In genomic region chr1:116538527-116538926, GRCh38 we compare ENCODE assay signal across 8 cellular contexts. TPM values are rescaled to one million over a fixed set of nuclear protein-coding genes. Genes with fewer than 3 reads are reported as not detected.
DNase-seq lines count a peak whose midpoint lies in the region; ATAC-seq, FAIRE-seq and TF ChIP-seq lines count a peak whose summit lies in the region.

No MANE protein-coding gene starts in this region.

- no peak overlapping the region for H3K27ac ChIP-seq in kidney (ENCODE audit: low read depth in 2 of 2, low read length in 2 of 2)

- no peak for DNase-seq in GM12891 (ENCODE audit: insufficient read length, low spot score)
- DNase-seq in HT-29 (ENCODE audit: low spot score) = peak; percentile 61
- DNase-seq in astrocyte of the hippocampus (ENCODE audit: low read depth, low spot score) = peak; percentile 28
- DNase-seq in stimulated activated naive CD8-positive, alpha-beta T cell treated with anti-CD3 and anti-CD28 coated beads, Interleukin-15, Interleukin-2, amounts not matched to agents 100 U/mL and 50 U/mL, for 24 hours = no peak
- no peak for DNase-seq in KBM-7
- DNase-seq in kidney = no peak
- DNase-seq in ureter (ENCODE audit: low spot score) = no peak

- no peak; the same call in 1 of the 2 replicates for TF ChIP-seq POLR2A in GM12891 (IDR thresholded peaks at IDR 0.05; ENCODE audit: low read depth, low read length)

- ATAC-seq in GM21528 (IDR thresholded peaks at IDR 0.05; ENCODE audit: low FRiP score, unreplicated experiment) = peak; percentile 60
- ATAC-seq in stimulated activated naive CD8-positive, alpha-beta T cell treated with anti-CD3 and anti-CD28 coated beads, Interleukin-15, Interleukin-2, amounts not matched to agents 100 U/mL and 50 U/mL, for 24 hours = peak; percentile 94

- FAIRE-seq in GM12891 (lab: Jason Lieb, UNC) (peak; percentile 82), kidney (lab: Jason Lieb, UNC) (no peak)

- no peak overlapping the region for H3K9ac ChIP-seq in kidney (ENCODE audit: low read length in 2 of 2)

- H3K9me3 ChIP-seq in kidney (ENCODE audit: control insufficient read depth in 1 of 2, low read length in 2 of 2) = no peaks in the 10 kb centered on the region

- in situ Hi-C loops in KBM-7 (cut with MboI; ENCODE audit: low pct_unique_long_range_greater_than_20kb, low sequenced_read_pairs) = no loop called here

- peaks cover 3 to 7% of the 10 kb centered on the region in 2 donors for H3K36me3 ChIP-seq in kidney (ENCODE audit: control insufficient read depth in 1 of 2, insufficient read depth in 2 of 2, low read length in 2 of 2)

- intact Hi-C loops in kidney (cut with DNase I) = no loop called here

- TF ChIP-seq CTCF in kidney (IDR thresholded peaks at IDR 0.05; ENCODE audit: borderline replicate concordance, extremely low read depth, insufficient read depth) = no peak

- H3K4me1 ChIP-seq in kidney (ENCODE audit: control insufficient read depth in 1 of 2, insufficient read depth in 1 of 2, low read depth in 1 of 2, low read length in 2 of 2) = no peaks in the 10 kb centered on the region

- no peak overlapping the region for H3K4me3 ChIP-seq in kidney (ENCODE audit: low read length in 2 of 2)

TF ChIP-seq in GM12891, 5 proteins besides CTCF, POLR2A, EP300 and RAD21:
- TF ChIP-seq POU2F2 (IDR thresholded peaks at IDR 0.05; ENCODE audit: low read depth, low read length) (peak; percentile 45), SPI1 (IDR thresholded peaks at IDR 0.05; ENCODE audit: low read depth, low read length) (no peak), PAX5 (IDR thresholded peaks at IDR 0.05; ENCODE audit: insufficient read depth, low read length, severe bottlenecking) (no peak), TAF1 (IDR thresholded peaks at IDR 0.05; ENCODE audit: low read depth, low read length) (peak; percentile 42; the same call in 1 of the 2 replicates), POLR2AphosphoS5 (IDR thresholded peaks at IDR 0.05; ENCODE audit: low read depth, low read length) (0 out of 2 replicates have a peak, but pooled peaks have one; percentile 54)
TF ChIP-seq in GM12891: peak in this region for 3.

RNA-seq across cellular contexts. Expression of gene CD58, which starts 32.3 kb away (rescaled TPM):
- polyA plus RNA-seq in GM12891 (2012; ENCODE audit: low read depth, missing spikeins) = 88.3 TPM
- total RNA-seq in HT-29 (2014; rRNA removed; shearing (Covaris generic)) = 8.0 and 20.1 TPM in 2 replicates
- 36.6 TPM for total RNA-seq in kidney
- polyA plus RNA-seq in kidney (ENCODE audit: insufficient read depth, low read depth, low replicate concordance) = 27.4 TPM
- total RNA-seq in ureter = 24.5 TPM

Comparison
In these comparisons a context has a peak if more than half of its experiments do, and no peak if none do; other contexts are left out.
1. DNase-seq: peak in HT-29 (single experiment) and astrocyte of the hippocampus (single experiment); none in GM12891 (single experiment), stimulated activated naive CD8-positive, alpha-beta T cell treated with anti-CD3 and anti-CD28 coated beads, Interleukin-15, Interleukin-2, amounts not matched to agents 100 U/mL and 50 U/mL, for 24 hours (single experiment), KBM-7 (single experiment), kidney (single experiment) and ureter (single experiment).